8 cellular contexts compared by ENCODE assay signal in genomic region chr12:6772331-6772695, GRCh38. TPM values are rescaled to one million over a fixed set of nuclear protein-coding genes. Genes with fewer than 3 reads are reported as not detected.
A peak's percentile ranks its signal among the peaks of the same experiment; 100 is the strongest.
DNase-seq lines count a peak whose midpoint lies in the region; ATAC-seq, FAIRE-seq and TF ChIP-seq lines count a peak whose summit lies in the region.

TSS of gene LAG3 (plus strand) at chr12:6772520. CDS start at chr12:6772853, 333 bp downstream.

- no peak within 1 kb of the TSS for H3K9ac ChIP-seq in GM12878 (ENCODE audit: control insufficient read depth, insufficient read depth, low read length)

- SMC1A ChIA-PET in GM12878 (lab: Charles Lee; ENCODE audit: uncharacterized antibody, unreplicated experiment) = interaction anchor here (3.6 kb wide), 1 partner anchor 19 kb away, joined by 20 read pairs; the partner anchor contains the start of gene MLF2

- no peak for TF ChIP-seq RAD21 in GM12878 (IDR thresholded peaks at IDR 0.05; ENCODE audit: insufficient read depth, low read depth, low read length)

- H3K4me1 ChIP-seq in left ventricle myocardium inferior = peaks cover 39% of the 10 kb centered on the region
- H3K4me1 ChIP-seq in heart right ventricle = peaks cover 2 to 60% (median 25%) of the 10 kb centered on the region in 9 donors
- H3K4me1 ChIP-seq in GM12878 (ENCODE audit: control insufficient read depth, insufficient read depth, low read length) = peaks cover 48% of the 10 kb centered on the region
- H3K4me1 ChIP-seq in osteoblast (ENCODE audit: insufficient read depth, low read length) = peaks cover 13% of the 10 kb centered on the region

- H3K79me2 ChIP-seq in GM12878 (ENCODE audit: control insufficient read depth, insufficient read depth, low read length) = peaks cover 11% of the 10 kb centered on the region
- peaks cover 24% of the 10 kb centered on the region for H3K79me2 ChIP-seq in osteoblast (ENCODE audit: insufficient read depth, low read length)

- TF ChIP-seq CTCF in left ventricle myocardium inferior (IDR thresholded peaks at IDR 0.05; ENCODE audit: borderline replicate concordance) = no peak
- TF ChIP-seq CTCF in heart right ventricle (IDR thresholded peaks at IDR 0.05) = no peak
- TF ChIP-seq CTCF in GM12878 (IDR thresholded peaks at IDR 0.05 in 2 of 3, conservative IDR thresholded peaks at IDR 0.05 in 1 of 3; ENCODE audit: control insufficient read depth in 2 of 3, extremely low read depth in 1 of 3, insufficient read depth in 1 of 3, low read depth in 3 of 3, low read length in 3 of 3) = no peak
- no peak for TF ChIP-seq CTCF in osteoblast (IDR thresholded peaks at IDR 0.05; ENCODE audit: extremely low read depth, low read depth, low read length)

- intact Hi-C loops in left ventricle myocardium inferior (cut with micrococcal nuclease) (no loop called here), heart right ventricle (cut with DNase I) (no loop called here), GM12878 (cut with micrococcal nuclease; ENCODE audit: unreplicated experiment) (no loop called here)

- peak within 1 kb of the TSS; percentile 33 for H3K27ac ChIP-seq in left ventricle myocardium inferior (replicated peaks)
- H3K27ac ChIP-seq in heart right ventricle = peak within 1 kb of the TSS in 4 of 10 donors; percentile 20 to 69 (median 28)
- H3K27ac ChIP-seq in GM12878 (ENCODE audit: control insufficient read depth, insufficient read depth) = peak within 1 kb of the TSS; percentile 38; the same call in 1 of the 2 replicates
- H3K27ac ChIP-seq in osteoblast (ENCODE audit: low read depth, low read length) = no peak within 1 kb of the TSS

- no peak for TF ChIP-seq EP300 in GM12878 (IDR thresholded peaks at IDR 0.05; ENCODE audit: borderline replicate concordance in 1 of 2, control insufficient read depth in 1 of 2, low read depth in 2 of 2, low read length in 2 of 2)

- TF ChIP-seq POLR2A in GM12878 (IDR thresholded peaks at IDR 0.05; ENCODE audit: low read depth, low read length) = no peak

- BruUV-seq in GM12878 (replicated peaks; lab: Mats Ljungman, UMichigan) = no TSS peak

- 61 to 66% methylated on average over 14 to 15 of the region's 15 CpGs for WGBS in heart right ventricle, 2 donors
- 28% methylated on average over 6 of the region's 15 CpGs for WGBS in GM12878 (ENCODE audit: insufficient coverage, insufficient replicate concordance, low lambda C conversion rate, missing lambda C conversion rate)

- RAD21 ChIA-PET in GM12878 (lab: Charles Lee; ENCODE audit: unreplicated experiment) = interaction anchor here (3.3 kb wide), 1 partner anchor 19 kb away, joined by 18 read pairs; the partner anchor contains the start of gene MLF2

- in situ Hi-C loops in GM12878 (cut with MboI) = no loop called here

- FAIRE-seq in GM12878 (lab: Jason Lieb, UNC) = no peak

- H3K4me2 ChIP-seq in GM12878 (ENCODE audit: control insufficient read depth, insufficient read depth) (peak within 1 kb of the TSS; percentile 83), osteoblast (ENCODE audit: insufficient read depth, low read length) (no peak within 1 kb of the TSS)

- no peaks in the 10 kb centered on the region for H3K9me3 ChIP-seq in left ventricle myocardium inferior (replicated peaks)
- H3K9me3 ChIP-seq in heart right ventricle = no peaks in the 10 kb centered on the region
- no peaks in the 10 kb centered on the region for H3K9me3 ChIP-seq in GM12878 (replicated peaks; ENCODE audit: control insufficient read depth, insufficient read depth, low read length)
- H3K9me3 ChIP-seq in osteoblast (ENCODE audit: low read depth, low read length) = no peaks in the 10 kb centered on the region

- CTCF ChIA-PET in GM12878 (lab: Yijun Ruan, JAX) = interaction anchor here (1.8 to 12.7 kb wide), 2 partner anchors 8 to 16 kb away, joined by 5 to 221 read pairs; partner anchors contain the start of gene MLF2

- POLR2A ChIA-PET in GM12878 (lab: Charles Lee) = interaction anchor here (0.5 to 1.9 kb wide), 5 partner anchors 12 to 92 kb away, joined by 3 to 16 read pairs (median 3); partner anchors contain the start of genes COPS7A, MLF2 and USP5

- peak within 1 kb of the TSS; percentile 45 for H3K4me3 ChIP-seq in left ventricle myocardium inferior
- H3K4me3 ChIP-seq in heart right ventricle = peak within 1 kb of the TSS in 3 of 10 donors; percentile 24 to 45 (median 29)
- peak within 1 kb of the TSS; percentile 54; the same call in 1 of the 2 replicates for H3K4me3 ChIP-seq in GM12878
- no peak within 1 kb of the TSS for H3K4me3 ChIP-seq in osteoblast (ENCODE audit: insufficient read depth, low read length)

- H3K36me3 ChIP-seq in left ventricle myocardium inferior (peaks cover 13% of the 10 kb centered on the region), heart right ventricle (peaks cover 0 to 28% (median 0%) of the 10 kb centered on the region in 9 donors), GM12878 (ENCODE audit: control insufficient read depth in 2 of 2, insufficient read depth in 2 of 2, low read length in 1 of 2) (no peaks in the 10 kb centered on the region), osteoblast (ENCODE audit: insufficient read depth, low read length) (peaks cover 15% of the 10 kb centered on the region)

- H2AFZ ChIP-seq in GM12878 (ENCODE audit: control insufficient read depth, low read depth, low read length) (no peak within 1 kb of the TSS), osteoblast (ENCODE audit: low read length) (no peak within 1 kb of the TSS)

- ATAC-seq in heart right ventricle = no peak
- peak; percentile 34 for ATAC-seq in GM12878
- no peak for ATAC-seq in GM21825 (IDR thresholded peaks at IDR 0.05; ENCODE audit: unreplicated experiment)

- H3K27me3 ChIP-seq in left ventricle myocardium inferior (ENCODE audit: low read depth) = peaks cover 29% of the 10 kb centered on the region
- peaks cover 0 to 50% (median 8%) of the 10 kb centered on the region in 7 donors for H3K27me3 ChIP-seq in heart right ventricle
- H3K27me3 ChIP-seq in GM12878 (replicated peaks in 1 of 2; ENCODE audit: control insufficient read depth in 2 of 2, insufficient read depth in 2 of 2, low read length in 1 of 2) = no peaks in the 10 kb centered on the region
- no peaks in the 10 kb centered on the region for H3K27me3 ChIP-seq in osteoblast (ENCODE audit: insufficient read depth, low read length)

- no peaks in the 10 kb centered on the region for H4K20me1 ChIP-seq in GM12878 (ENCODE audit: control insufficient read depth, insufficient read depth)
- peaks cover 32% of the 10 kb centered on the region for H4K20me1 ChIP-seq in osteoblast (ENCODE audit: insufficient read depth, low read length)

- DNase-seq in left ventricle myocardium inferior (no peak), heart right ventricle (no peak), GM12878 (ENCODE audit: low read depth, low spot score) (no peak), osteoblast (ENCODE audit: insufficient read length, low spot score, missing footprints) (peak; percentile 92), T-helper 9 cell (no peak), retina (no peak), NOMO-1 treated with dmso at 0.1 percent for 144 hours (lab: John Stamatoyannopoulos, UW; ENCODE audit: unreplicated experiment) (no peak)

TF ChIP-seq in GM12878, 131 proteins besides CTCF, POLR2A, EP300 and RAD21 (continues in another document):
- TF ChIP-seq, protein P1, sequence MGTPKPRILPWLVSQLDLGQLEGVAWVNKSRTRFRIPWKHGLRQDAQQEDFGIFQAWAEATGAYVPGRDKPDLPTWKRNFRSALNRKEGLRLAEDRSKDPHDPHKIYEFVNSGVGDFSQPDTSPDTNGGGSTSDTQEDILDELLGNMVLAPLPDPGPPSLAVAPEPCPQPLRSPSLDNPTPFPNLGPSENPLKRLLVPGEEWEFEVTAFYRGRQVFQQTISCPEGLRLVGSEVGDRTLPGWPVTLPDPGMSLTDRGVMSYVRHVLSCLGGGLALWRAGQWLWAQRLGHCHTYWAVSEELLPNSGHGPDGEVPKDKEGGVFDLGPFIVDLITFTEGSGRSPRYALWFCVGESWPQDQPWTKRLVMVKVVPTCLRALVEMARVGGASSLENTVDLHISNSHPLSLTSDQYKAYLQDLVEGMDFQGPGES (IDR thresholded peaks at IDR 0.05) = no peak
- no peak for TF ChIP-seq CREM (IDR thresholded peaks at IDR 0.05; ENCODE audit: low read depth)
- TF ChIP-seq RUNX3 (IDR thresholded peaks at IDR 0.05; ENCODE audit: low read length) = no peak
- TF ChIP-seq, protein P2, sequence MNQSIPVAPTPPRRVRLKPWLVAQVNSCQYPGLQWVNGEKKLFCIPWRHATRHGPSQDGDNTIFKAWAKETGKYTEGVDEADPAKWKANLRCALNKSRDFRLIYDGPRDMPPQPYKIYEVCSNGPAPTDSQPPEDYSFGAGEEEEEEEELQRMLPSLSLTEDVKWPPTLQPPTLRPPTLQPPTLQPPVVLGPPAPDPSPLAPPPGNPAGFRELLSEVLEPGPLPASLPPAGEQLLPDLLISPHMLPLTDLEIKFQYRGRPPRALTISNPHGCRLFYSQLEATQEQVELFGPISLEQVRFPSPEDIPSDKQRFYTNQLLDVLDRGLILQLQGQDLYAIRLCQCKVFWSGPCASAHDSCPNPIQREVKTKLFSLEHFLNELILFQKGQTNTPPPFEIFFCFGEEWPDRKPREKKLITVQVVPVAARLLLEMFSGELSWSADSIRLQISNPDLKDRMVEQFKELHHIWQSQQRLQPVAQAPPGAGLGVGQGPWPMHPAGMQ (IDR thresholded peaks at IDR 0.05; ENCODE audit: borderline replicate concordance) = no peak
- no peak for TF ChIP-seq BRCA1 (IDR thresholded peaks at IDR 0.05; ENCODE audit: low read depth, low read length)
- TF ChIP-seq PML (IDR thresholded peaks at IDR 0.05; ENCODE audit: low read length) = no peak
- no peak for TF ChIP-seq DPF2 (IDR thresholded peaks at IDR 0.05)

RNA-seq across cellular contexts. Expression of gene LAG3, which starts in this region (rescaled TPM):
- total RNA-seq in left ventricle myocardium inferior (not detected), heart right ventricle (1 to 10 TPM in 1 of 10 donors, under 1 TPM in 7, not detected in 2; 0.16 to 2.1 (median 0.26) TPM), GM12878 (2014; rRNA removed) (0.79 and 1.3 TPM in 2 replicates), GM12878 (2014; rRNA removed; fragmentation: Illumina TruSeq; extraction: Trizol) (0.60 and 1.0 TPM in 2 replicates), GM12878 (2021) (4.2 and 5.2 TPM in 2 replicates), osteoblast (not detected in 2 replicates)
- polyA plus RNA-seq in heart right ventricle (1 to 10 TPM in 1 of 2 donors, under 1 TPM in 1; 0.13 to 1.2 TPM), GM12878 (2011; rRNA removed) (0.26 and 0.52 TPM in 2 replicates), GM12878 (2014; fragmentation: Illumina TruSeq; extraction: Trizol) (0.97 and 1.1 TPM in 2 replicates), GM12878 (2014; fragmentation: Nextera tagmentation; extraction: Ambion mirVana) (under 1 TPM in 1 of 2 experiments, not detected in 1; 0.53 TPM), GM12878 (2014; rRNA removed) (2.3 and 2.4 TPM in 2 replicates), GM12878 (2016; fragmentation: Nextera tagmentation; extraction: Ambion mirVana) (1 to 10 TPM in 1 of 2 experiments, under 1 TPM in 1; 0.77 to 1.4 TPM)
- 2.0 and 2.8 TPM in 2 replicates for total RNA-seq in GM12878 (2013; cell fraction: nucleolus; rRNA removed)
- 1.3 TPM for polyA plus RNA-seq in GM12878 (2011; ENCODE audit: low read depth)
- 0.40 TPM in 2 replicates for polyA plus RNA-seq in GM12878 (2011; cell fraction: cytosol; rRNA removed)
- 2.3 and 3.7 TPM in 2 replicates for polyA plus RNA-seq in GM12878 (2011; cell fraction: nucleus; rRNA removed)
- 4.2 and 4.3 TPM in 2 replicates for polyA plus RNA-seq in GM12878 (2012)
- 0.15 and 0.67 TPM in 2 replicates for polyA minus RNA-seq in GM12878 (2011; rRNA and poly(A)+ RNA removed)
- polyA minus RNA-seq in GM12878 (2011; cell fraction: cytosol; rRNA and poly(A)+ RNA removed) = not detected in 2 replicates
- polyA minus RNA-seq in GM12878 (2011; cell fraction: nucleus; rRNA and poly(A)+ RNA removed) = 0.60 and 0.67 TPM in 2 replicates

Comparison
In these comparisons a context has a peak if more than half of its experiments do, and no peak if none do; other contexts are left out.
1. Peak in DNase-seq in osteoblast; RNA of the gene not detected or under 1 TPM.